ENCODE assay signal across 8 cellular contexts in genomic region chr14:91858536-91859275, GRCh38. TPM values are rescaled to one million over a fixed set of nuclear protein-coding genes. Genes with fewer than 3 reads are reported as not detected.
DNase-seq lines count a peak whose midpoint lies in the region; ATAC-seq and TF ChIP-seq lines count a peak whose summit lies in the region.

No MANE protein-coding gene starts in this region.

- peaks cover 0 to 7% (median 0%) of the 10 kb centered on the region in 4 donors for H3K27me3 ChIP-seq in liver (ENCODE audit: control insufficient read depth in 4 of 4, insufficient read depth in 4 of 4, low read length in 3 of 4)

- ATAC-seq in GM18519 (IDR thresholded peaks at IDR 0.05; ENCODE audit: low FRiP score, unreplicated experiment) (peak; percentile 73), HG03280 (IDR thresholded peaks at IDR 0.05; ENCODE audit: unreplicated experiment) (peak; percentile 78), HG02852 (IDR thresholded peaks at IDR 0.05; ENCODE audit: unreplicated experiment) (no peak)

- no peaks in the 10 kb centered on the region for H3K27me3 Mint-ChIP-seq in activated T-helper 1 cell treated with anti-CD3 and anti-CD28 coated beads, Interleukin-12 subunit alpha, Interleukin-12 subunit beta, Interleukin-2, Interleukin-4 antibody, amounts not matched to agents 30 ng/mL and 10 ng/mL and 1 ng/mL, durations not matched to agents 14 hours and 24 hours and 36 hours (ENCODE audit: insufficient read depth)

- TF ChIP-seq CTCF in AG10803 (conservative IDR thresholded peaks at IDR 0.05; ENCODE audit: low read length): no peak
- peak; percentile 26 for TF ChIP-seq CTCF in liver (IDR thresholded peaks at IDR 0.05; ENCODE audit: low read depth, low read length, missing input control)

- DNase-seq in AG10803 (ENCODE audit: low read depth) (peak; percentile 90), NCI-H1105 (lab: John Stamatoyannopoulos, UW) (no peak)
- no peak for DNase-seq in activated T-helper 1 cell treated with anti-CD3 and anti-CD28 coated beads, Interleukin-12 subunit alpha, Interleukin-12 subunit beta, Interleukin-2, Interleukin-4 antibody, amounts not matched to agents 30 ng/mL and 10 ng/mL and 1 ng/mL, durations not matched to agents 14 hours and 24 hours and 36 hours (ENCODE audit: low spot score)
- no peak for DNase-seq in stimulated activated CD4-positive, alpha-beta T cell treated with anti-CD3 and anti-CD28 coated beads, Interleukin-4, amount 100 ng/mL, for 24 hours

- H3K27ac ChIP-seq in liver (ENCODE audit: low read depth in 1 of 2, low read length in 2 of 2): no peak overlapping the region

- H3K27ac Mint-ChIP-seq in activated T-helper 1 cell treated with anti-CD3 and anti-CD28 coated beads, Interleukin-12 subunit alpha, Interleukin-12 subunit beta, Interleukin-2, Interleukin-4 antibody, amounts not matched to agents 30 ng/mL and 10 ng/mL and 1 ng/mL, durations not matched to agents 14 hours and 24 hours and 36 hours: peak overlapping the region; percentile 65

- no peaks in the 10 kb centered on the region for H3K9me3 ChIP-seq in liver (ENCODE audit: control insufficient read depth in 4 of 4, low read length in 3 of 4)

- peak; percentile 54 to 77 for TF ChIP-seq RAD21 in liver (IDR thresholded peaks at IDR 0.05)

- H3K4me1 Mint-ChIP-seq in activated T-helper 1 cell treated with anti-CD3 and anti-CD28 coated beads, Interleukin-12 subunit alpha, Interleukin-12 subunit beta, Interleukin-2, Interleukin-4 antibody, amounts not matched to agents 30 ng/mL and 10 ng/mL and 1 ng/mL, durations not matched to agents 14 hours and 24 hours and 36 hours (ENCODE audit: low read depth): peaks cover 80% of the 10 kb centered on the region

- WGBS in liver: 17% methylated on average over 8 of the region's 8 CpGs

- intact Hi-C loops in activated T-helper 1 cell treated with anti-CD3 and anti-CD28 coated beads, Interleukin-12 subunit alpha, Interleukin-12 subunit beta, Interleukin-2, Interleukin-4 antibody, amounts not matched to agents 30 ng/mL and 10 ng/mL and 1 ng/mL, durations not matched to agents 14 hours and 24 hours and 36 hours (cut with micrococcal nuclease): loop anchor here (1.0 to 2.0 kb wide), 2 partner anchors 9 to 14 kb away; partner anchors contain the start of gene TC2N

- peaks cover 57% of the 10 kb centered on the region for H3K36me3 Mint-ChIP-seq in activated T-helper 1 cell treated with anti-CD3 and anti-CD28 coated beads, Interleukin-12 subunit alpha, Interleukin-12 subunit beta, Interleukin-2, Interleukin-4 antibody, amounts not matched to agents 30 ng/mL and 10 ng/mL and 1 ng/mL, durations not matched to agents 14 hours and 24 hours and 36 hours (ENCODE audit: low read depth)

- H3K4me1 ChIP-seq in liver (ENCODE audit: control insufficient read depth in 4 of 4, insufficient read depth in 4 of 4, low read length in 3 of 4): no peaks in the 10 kb centered on the region

- peak overlapping the region; percentile 10 for H3K4me3 Mint-ChIP-seq in activated T-helper 1 cell treated with anti-CD3 and anti-CD28 coated beads, Interleukin-12 subunit alpha, Interleukin-12 subunit beta, Interleukin-2, Interleukin-4 antibody, amounts not matched to agents 30 ng/mL and 10 ng/mL and 1 ng/mL, durations not matched to agents 14 hours and 24 hours and 36 hours

- H3K4me3 ChIP-seq in AG10803 (ENCODE audit: low read length) (no peak overlapping the region), liver (ENCODE audit: low read depth in 1 of 3, low read length in 3 of 3) (no peak overlapping the region)

- H3K9me3 Mint-ChIP-seq in activated T-helper 1 cell treated with anti-CD3 and anti-CD28 coated beads, Interleukin-12 subunit alpha, Interleukin-12 subunit beta, Interleukin-2, Interleukin-4 antibody, amounts not matched to agents 30 ng/mL and 10 ng/mL and 1 ng/mL, durations not matched to agents 14 hours and 24 hours and 36 hours: no peaks in the 10 kb centered on the region

- H3K36me3 ChIP-seq in liver (ENCODE audit: control insufficient read depth in 4 of 4, insufficient read depth in 3 of 4, low read depth in 1 of 4, low read length in 3 of 4): no peaks in the 10 kb centered on the region

- H3K9ac ChIP-seq in liver (ENCODE audit: low read depth in 1 of 2, low read length in 2 of 2): no peak overlapping the region

TF ChIP-seq in liver, 16 proteins besides CTCF, POLR2A, EP300 and RAD21:
- TF ChIP-seq TAF1 (conservative IDR thresholded peaks at IDR 0.05): no peak

RNA-seq across cellular contexts. Expression of gene TC2N, which starts 8.6 kb away (rescaled TPM):
- total RNA-seq in activated T-helper 1 cell treated with anti-CD3 and anti-CD28 coated beads, Interleukin-12 subunit alpha, Interleukin-12 subunit beta, Interleukin-2, Interleukin-4 antibody, amounts not matched to agents 30 ng/mL and 10 ng/mL and 1 ng/mL, durations not matched to agents 14 hours and 24 hours and 36 hours: 21.5 and 27.2 TPM in 2 replicates
- total RNA-seq in liver: 1 to 10 TPM; 1.9 to 6.4 TPM
- polyA plus RNA-seq in liver: 1 to 10 TPM in 1 of 2 donors, under 1 TPM in 1; 0.62 to 1.3 TPM
